Comparison of ENCODE assay signal across 21 cellular contexts in genomic region chr7:133361806-133362205, GRCh38.
DNase-seq lines count a peak whose midpoint lies in the region; ATAC-seq, FAIRE-seq and TF ChIP-seq lines count a peak whose summit lies in the region.
"Had no signal": no experiment of that assay in that cellular context is flagged by ENCODE, and none has a peak within 500 bp of the region (broad histone marks: within the 10 kb centered on the region; RNA-seq: fewer than 3 reads in every experiment).

No MANE protein-coding gene starts in this region.

- no peaks in the 10 kb centered on the region for H3K9me2 ChIP-seq in GM23338 (ENCODE audit: insufficient read depth)

- no peaks in the 10 kb centered on the region for H3K27me3 Mint-ChIP-seq in stimulated activated memory B cell treated with anti-CD40 and anti-IgM and Interleukin-4, amounts not matched to agents 10 μg/mL and 1 μg/mL and 100 μg/mL, for 72 hours
- no peaks in the 10 kb centered on the region for H3K27me3 Mint-ChIP-seq in GM23338 (ENCODE audit: insufficient read depth, low read depth, poor library complexity)
- H3K27me3 Mint-ChIP-seq: CD4-positive, CD25-positive, alpha-beta regulatory T cell had no signal

- peaks cover 39% of the 10 kb centered on the region for H3K36me3 Mint-ChIP-seq in stimulated activated memory B cell treated with anti-CD40 and anti-IgM and Interleukin-4, amounts not matched to agents 10 μg/mL and 1 μg/mL and 100 μg/mL, for 72 hours
- peaks cover 21% of the 10 kb centered on the region; the same call in 2 of the 3 replicates for H3K36me3 Mint-ChIP-seq in GM23338 (ENCODE audit: low read depth)

- no peaks in the 10 kb centered on the region for H3F3A ChIP-seq in GM23338 (replicated peaks; ENCODE audit: low read depth)

- H3K9me3 ChIP-seq in small intestine (ENCODE audit: control insufficient read depth, low read depth): no peaks in the 10 kb centered on the region
- H3K9me3 ChIP-seq: BE2C, BLaER1, Caco-2 had no signal

- H3K4me1 ChIP-seq in small intestine (ENCODE audit: control insufficient read depth in 2 of 2, insufficient read depth in 1 of 2, low read depth in 1 of 2, low read length in 1 of 2) (no peaks in the 10 kb centered on the region), GM23338 (ENCODE audit: insufficient read depth) (peaks cover 27% of the 10 kb centered on the region)
- H3K4me1 ChIP-seq: Caco-2 had no signal

- peaks cover 9% of the 10 kb centered on the region for H3K9me3 Mint-ChIP-seq in stimulated activated memory B cell treated with anti-CD40 and anti-IgM and Interleukin-4, amounts not matched to agents 10 μg/mL and 1 μg/mL and 100 μg/mL, for 72 hours
- peaks cover 9% of the 10 kb centered on the region for H3K9me3 Mint-ChIP-seq in GM23338

- H3K79me2 ChIP-seq in GM23338 (replicated peaks; ENCODE audit: insufficient read depth): no peaks in the 10 kb centered on the region

- H3K27ac ChIP-seq in small intestine (ENCODE audit: low read depth in 1 of 2, low read length in 1 of 2) (no peak overlapping the region), GM23338 (ENCODE audit: low read depth) (no peak overlapping the region)
- H3K27ac ChIP-seq: 22Rv1, BLaER1 had no signal

- no peak overlapping the region for H3K4me3 ChIP-seq in small intestine (ENCODE audit: low read depth in 1 of 2, low read length in 2 of 2)
- no peak overlapping the region for H3K4me3 ChIP-seq in GM23338
- H3K4me3 ChIP-seq: BLaER1 had no signal

- H3K4me2 ChIP-seq in GM23338: no peak overlapping the region
- H3K4me2 ChIP-seq: BLaER1 had no signal

- no peak for TF ChIP-seq CTCF in GM23338 (conservative IDR thresholded peaks at IDR 0.05; ENCODE audit: low read depth in 2 of 2)

- no peak overlapping the region for H3K4me3 Mint-ChIP-seq in stimulated activated memory B cell treated with anti-CD40 and anti-IgM and Interleukin-4, amounts not matched to agents 10 μg/mL and 1 μg/mL and 100 μg/mL, for 72 hours
- no peak overlapping the region for H3K4me3 Mint-ChIP-seq in GM23338
- H3K4me3 Mint-ChIP-seq: CD14-positive monocyte; CD4-positive, CD25-positive, alpha-beta regulatory T cell; CD8-positive, alpha-beta T cell had no signal

- no peak for ATAC-seq in stimulated activated memory B cell treated with anti-CD40 and anti-IgM and Interleukin-4, amounts not matched to agents 10 μg/mL and 1 μg/mL and 100 μg/mL, for 72 hours
- no peak for ATAC-seq in GM23338
- ATAC-seq: CD8-positive, alpha-beta T cell had no signal

- no peak overlapping the region for H2AFZ ChIP-seq in GM23338

- FAIRE-seq in A204.1 (lab: Jason Lieb, UNC) (peak; percentile 52), TTC549 (lab: Jason Lieb, UNC) (peak; percentile 15), endometrium (lab: Jason Lieb, UNC) (peak; percentile 51), small intestine (lab: Jason Lieb, UNC) (peak; percentile 15)
- FAIRE-seq: G401.6, GM19239 had no signal

- H3K36me3 ChIP-seq in small intestine (ENCODE audit: control insufficient read depth in 2 of 2, insufficient read depth in 2 of 2, low read length in 2 of 2) (peaks cover 0 to 2% of the 10 kb centered on the region in 2 donors), GM23338 (ENCODE audit: insufficient read depth) (0 out of 2 replicates have a peak, but pooled peaks cover 2% of the 10 kb centered on the region)
- H3K36me3 ChIP-seq: BE2C had no signal

- H4K20me1 ChIP-seq in GM23338 (replicated peaks; ENCODE audit: insufficient read depth): no peaks in the 10 kb centered on the region
- H4K20me1 ChIP-seq: BLaER1 had no signal

- H3K4me1 Mint-ChIP-seq in stimulated activated memory B cell treated with anti-CD40 and anti-IgM and Interleukin-4, amounts not matched to agents 10 μg/mL and 1 μg/mL and 100 μg/mL, for 72 hours: no peaks in the 10 kb centered on the region
- H3K4me1 Mint-ChIP-seq in GM23338: peaks cover 22% of the 10 kb centered on the region

- H3K27me3 ChIP-seq in small intestine (ENCODE audit: control insufficient read depth in 2 of 2, insufficient read depth in 2 of 2, low read length in 2 of 2) (no peaks in the 10 kb centered on the region), GM23338 (ENCODE audit: insufficient read depth) (no peaks in the 10 kb centered on the region)
- H3K27me3 ChIP-seq: BE2C, BLaER1 had no signal

- no peak overlapping the region for H3K27ac Mint-ChIP-seq in stimulated activated memory B cell treated with anti-CD40 and anti-IgM and Interleukin-4, amounts not matched to agents 10 μg/mL and 1 μg/mL and 100 μg/mL, for 72 hours
- H3K27ac Mint-ChIP-seq in GM23338: no peak overlapping the region
- H3K27ac Mint-ChIP-seq: CD14-positive monocyte; CD4-positive, CD25-positive, alpha-beta regulatory T cell; CD8-positive, alpha-beta T cell had no signal

- DNase-seq in small intestine (no peak), GM23338 (ENCODE audit: low spot score) (no peak)
- no peak for DNase-seq in activated CD4-positive, alpha-beta T cell treated with anti-CD3 and anti-CD28 coated beads for 1 hour
- DNase-seq: ACHN; BE2C; C1 segment of cervical spinal cord; Caco-2; Calu3; CD4-positive, CD25-positive, alpha-beta regulatory T cell; CD8-positive, alpha-beta T cell; DMS79 treated with DMSO at 0.1 percent for 48 hours; GF-D8 had no signal

TF ChIP-seq in GM23338, 12 proteins besides CTCF, POLR2A, EP300 and RAD21 (continues in another document):
- TF ChIP-seq ETS1 (IDR thresholded peaks at IDR 0.05) (no peak), JUNB (IDR thresholded peaks at IDR 0.05; ENCODE audit: unreplicated experiment) (no peak), CREB1 (CRISPR knock-in tag; IDR thresholded peaks at IDR 0.05; ENCODE audit: low read depth) (no peak), EZH2 (IDR thresholded peaks at IDR 0.05; ENCODE audit: low read depth, unreplicated experiment) (no peak), NANOG (IDR thresholded peaks at IDR 0.05; ENCODE audit: borderline replicate concordance) (no peak), REST (IDR thresholded peaks at IDR 0.05; ENCODE audit: unreplicated experiment) (no peak), EZH2phosphoT487 (IDR thresholded peaks at IDR 0.05; ENCODE audit: unreplicated experiment) (no peak), ZNF331 (CRISPR knock-in tag; IDR thresholded peaks at IDR 0.05; ENCODE audit: low read depth) (no peak)
